In genomic region chr20:33351696-33352095, GRCh38 we compare ENCODE assay signal across 1 cellular context.
TF ChIP-seq lines count a peak whose summit lies in the region.

No MANE protein-coding gene starts in this region.

TF ChIP-seq in HepG2, 621 proteins besides CTCF, POLR2A, EP300 and RAD21 (continued from another document):
- TF ChIP-seq ZNF513 (CRISPR knock-in tag; conservative IDR thresholded peaks at IDR 0.05) (no peak), ZNF614 (CRISPR knock-in tag; IDR thresholded peaks at IDR 0.05; ENCODE audit: borderline replicate concordance) (no peak), MEIS2 (CRISPR knock-in tag; IDR thresholded peaks at IDR 0.05) (no peak), SOX5 (CRISPR knock-in tag; IDR thresholded peaks at IDR 0.05; ENCODE audit: borderline replicate concordance) (peak; percentile 42; the same call in 1 of the 2 replicates), TEAD3 (CRISPR knock-in tag; optimal IDR thresholded peaks at IDR 0.05; ENCODE audit: borderline replicate concordance) (peak; percentile 69), TFE3 (CRISPR knock-in tag; IDR thresholded peaks at IDR 0.05) (no peak), SOX6 (IDR thresholded peaks at IDR 0.05) (no peak), SOX6 (CRISPR knock-in tag; IDR thresholded peaks at IDR 0.05) (0 out of 2 replicates have a peak, but pooled peaks have one; percentile 14)
- TF ChIP-seq, protein P1, sequence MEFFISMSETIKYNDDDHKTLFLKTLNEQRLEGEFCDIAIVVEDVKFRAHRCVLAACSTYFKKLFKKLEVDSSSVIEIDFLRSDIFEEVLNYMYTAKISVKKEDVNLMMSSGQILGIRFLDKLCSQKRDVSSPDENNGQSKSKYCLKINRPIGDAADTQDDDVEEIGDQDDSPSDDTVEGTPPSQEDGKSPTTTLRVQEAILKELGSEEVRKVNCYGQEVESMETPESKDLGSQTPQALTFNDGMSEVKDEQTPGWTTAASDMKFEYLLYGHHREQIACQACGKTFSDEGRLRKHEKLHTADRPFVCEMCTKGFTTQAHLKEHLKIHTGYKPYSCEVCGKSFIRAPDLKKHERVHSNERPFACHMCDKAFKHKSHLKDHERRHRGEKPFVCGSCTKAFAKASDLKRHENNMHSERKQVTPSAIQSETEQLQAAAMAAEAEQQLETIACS (CRISPR knock-in tag; IDR thresholded peaks at IDR 0.05), result no peak
- TF ChIP-seq, protein P2, sequence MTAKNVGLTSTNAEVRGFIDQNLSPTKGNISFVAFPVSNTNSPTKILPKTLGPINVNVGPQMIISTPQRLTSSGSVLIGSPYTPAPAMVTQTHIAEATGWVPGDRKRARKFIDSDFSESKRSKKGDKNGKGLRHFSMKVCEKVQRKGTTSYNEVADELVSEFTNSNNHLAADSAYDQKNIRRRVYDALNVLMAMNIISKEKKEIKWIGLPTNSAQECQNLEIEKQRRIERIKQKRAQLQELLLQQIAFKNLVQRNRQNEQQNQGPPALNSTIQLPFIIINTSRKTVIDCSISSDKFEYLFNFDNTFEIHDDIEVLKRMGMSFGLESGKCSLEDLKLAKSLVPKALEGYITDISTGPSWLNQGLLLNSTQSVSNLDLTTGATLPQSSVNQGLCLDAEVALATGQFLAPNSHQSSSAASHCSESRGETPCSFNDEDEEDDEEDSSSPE (CRISPR knock-in tag; IDR thresholded peaks at IDR 0.05), result no peak
- TF ChIP-seq, protein P3, sequence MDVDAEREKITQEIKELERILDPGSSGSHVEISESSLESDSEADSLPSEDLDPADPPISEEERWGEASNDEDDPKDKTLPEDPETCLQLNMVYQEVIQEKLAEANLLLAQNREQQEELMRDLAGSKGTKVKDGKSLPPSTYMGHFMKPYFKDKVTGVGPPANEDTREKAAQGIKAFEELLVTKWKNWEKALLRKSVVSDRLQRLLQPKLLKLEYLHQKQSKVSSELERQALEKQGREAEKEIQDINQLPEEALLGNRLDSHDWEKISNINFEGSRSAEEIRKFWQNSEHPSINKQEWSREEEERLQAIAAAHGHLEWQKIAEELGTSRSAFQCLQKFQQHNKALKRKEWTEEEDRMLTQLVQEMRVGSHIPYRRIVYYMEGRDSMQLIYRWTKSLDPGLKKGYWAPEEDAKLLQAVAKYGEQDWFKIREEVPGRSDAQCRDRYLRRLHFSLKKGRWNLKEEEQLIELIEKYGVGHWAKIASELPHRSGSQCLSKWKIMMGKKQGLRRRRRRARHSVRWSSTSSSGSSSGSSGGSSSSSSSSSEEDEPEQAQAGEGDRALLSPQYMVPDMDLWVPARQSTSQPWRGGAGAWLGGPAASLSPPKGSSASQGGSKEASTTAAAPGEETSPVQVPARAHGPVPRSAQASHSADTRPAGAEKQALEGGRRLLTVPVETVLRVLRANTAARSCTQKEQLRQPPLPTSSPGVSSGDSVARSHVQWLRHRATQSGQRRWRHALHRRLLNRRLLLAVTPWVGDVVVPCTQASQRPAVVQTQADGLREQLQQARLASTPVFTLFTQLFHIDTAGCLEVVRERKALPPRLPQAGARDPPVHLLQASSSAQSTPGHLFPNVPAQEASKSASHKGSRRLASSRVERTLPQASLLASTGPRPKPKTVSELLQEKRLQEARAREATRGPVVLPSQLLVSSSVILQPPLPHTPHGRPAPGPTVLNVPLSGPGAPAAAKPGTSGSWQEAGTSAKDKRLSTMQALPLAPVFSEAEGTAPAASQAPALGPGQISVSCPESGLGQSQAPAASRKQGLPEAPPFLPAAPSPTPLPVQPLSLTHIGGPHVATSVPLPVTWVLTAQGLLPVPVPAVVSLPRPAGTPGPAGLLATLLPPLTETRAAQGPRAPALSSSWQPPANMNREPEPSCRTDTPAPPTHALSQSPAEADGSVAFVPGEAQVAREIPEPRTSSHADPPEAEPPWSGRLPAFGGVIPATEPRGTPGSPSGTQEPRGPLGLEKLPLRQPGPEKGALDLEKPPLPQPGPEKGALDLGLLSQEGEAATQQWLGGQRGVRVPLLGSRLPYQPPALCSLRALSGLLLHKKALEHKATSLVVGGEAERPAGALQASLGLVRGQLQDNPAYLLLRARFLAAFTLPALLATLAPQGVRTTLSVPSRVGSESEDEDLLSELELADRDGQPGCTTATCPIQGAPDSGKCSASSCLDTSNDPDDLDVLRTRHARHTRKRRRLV (CRISPR knock-in tag; IDR thresholded peaks at IDR 0.05), result no peak
